In the genomic region with DNA sequence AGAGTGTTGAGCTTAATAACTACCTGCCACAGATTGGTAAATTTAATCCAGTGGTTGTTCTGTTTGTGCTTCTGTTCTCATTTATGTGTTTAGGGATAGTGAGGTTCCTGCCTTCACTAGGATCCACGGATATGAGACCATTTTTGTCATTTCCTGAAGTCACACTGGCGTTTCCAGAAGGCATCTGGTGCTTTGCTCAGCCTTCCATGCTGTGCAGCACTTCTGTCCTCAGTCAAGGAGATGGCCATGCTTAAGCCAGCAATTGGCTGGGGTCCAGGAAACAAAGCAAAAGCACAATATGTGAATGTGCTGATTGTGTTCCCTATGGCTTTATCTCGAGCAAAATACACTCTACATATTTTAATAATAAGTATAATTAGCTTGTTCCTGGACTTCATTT, we compare ENCODE assay signal across 16 cellular contexts.
DNase-seq lines count a peak whose midpoint lies in the region; ATAC-seq and TF ChIP-seq lines count a peak whose summit lies in the region.
"Had no signal": no experiment of that assay in that cellular context is flagged by ENCODE, and none has a peak within 500 bp of the region (broad histone marks: within the 10 kb centered on the region; RNA-seq: fewer than 3 reads in every experiment).

No MANE protein-coding gene starts in this region.

- no peak overlapping the region for H3K27ac Mint-ChIP-seq in activated T-helper 2 cell treated with anti-CD3 and anti-CD28 coated beads, Interferon-gamma antibody, Interleukin-2, Interleukin-4, amounts not matched to agents 10 μg/mL and 5 μg/mL and 100 μg/mL, durations not matched to agents 14 hours and 24 hours and 36 hours
- H3K27ac Mint-ChIP-seq: activated T-helper 1 cell treated with anti-CD3 and anti-CD28 coated beads, Interleukin-12 subunit alpha, Interleukin-12 subunit beta, Interleukin-2, Interleukin-4 antibody, amounts not matched to agents 30 ng/mL and 10 ng/mL and 1 ng/mL, durations not matched to agents 14 hours and 24 hours and 36 hours; CD4-positive, alpha-beta T cell; IgD-negative memory B cell; memory B cell; T-helper 2 cell treated with Interferon-gamma antibody and Interleukin-4, amounts not matched to agents 5 μg/mL and 100 μg/mL, for 36 hours had no signal

- ATAC-seq in heart right ventricle (peak in 7 of 8 donors; percentile 29 to 81 (median 67)), HG02571 (IDR thresholded peaks at IDR 0.05; ENCODE audit: unreplicated experiment) (no peak)

- WGBS in heart right ventricle, 2 donors, result 14 to 31% methylated on average over 3 of the region's 3 CpGs

- H3K9me3 ChIP-seq in heart right ventricle, result no peaks in the 10 kb centered on the region

- no peak overlapping the region for H3K4me3 ChIP-seq in heart right ventricle

- H3K36me3 Mint-ChIP-seq in activated T-helper 2 cell treated with anti-CD3 and anti-CD28 coated beads, Interferon-gamma antibody, Interleukin-2, Interleukin-4, amounts not matched to agents 10 μg/mL and 5 μg/mL and 100 μg/mL, durations not matched to agents 14 hours and 24 hours and 36 hours (ENCODE audit: low read depth), result no peaks in the 10 kb centered on the region
- H3K36me3 Mint-ChIP-seq: memory B cell had no signal

- no peaks in the 10 kb centered on the region for H3K27me3 ChIP-seq in heart right ventricle

- H3K36me3 ChIP-seq in heart right ventricle, result peaks cover 0 to 4% (median 0%) of the 10 kb centered on the region in 9 donors

- H3K4me1 Mint-ChIP-seq in activated T-helper 2 cell treated with anti-CD3 and anti-CD28 coated beads, Interferon-gamma antibody, Interleukin-2, Interleukin-4, amounts not matched to agents 10 μg/mL and 5 μg/mL and 100 μg/mL, durations not matched to agents 14 hours and 24 hours and 36 hours (ENCODE audit: low read depth), result no peaks in the 10 kb centered on the region
- H3K4me1 Mint-ChIP-seq: IgD-negative memory B cell; memory B cell; stimulated activated naive CD8-positive, alpha-beta T cell treated with anti-CD3 and anti-CD28 coated beads, Interleukin-15, amount 100 ng/mL, for 72 hours had no signal

- H3K27me3 Mint-ChIP-seq in activated T-helper 2 cell treated with anti-CD3 and anti-CD28 coated beads, Interferon-gamma antibody, Interleukin-2, Interleukin-4, amounts not matched to agents 10 μg/mL and 5 μg/mL and 100 μg/mL, durations not matched to agents 14 hours and 24 hours and 36 hours (ENCODE audit: low read depth), result peaks cover 8% of the 10 kb centered on the region
- H3K27me3 Mint-ChIP-seq: CD4-positive, alpha-beta T cell; IgD-negative memory B cell; memory B cell; stimulated activated naive CD8-positive, alpha-beta T cell treated with anti-CD3 and anti-CD28 coated beads, Interleukin-15, amount 100 ng/mL, for 72 hours had no signal

- peak; percentile 57 for DNase-seq in DMS 273 treated with DMSO at 0.1 percent for 48 hours (lab: John Stamatoyannopoulos, UW)
- DNase-seq in M059J (ENCODE audit: low read depth), result peak; percentile 22
- DNase-seq in RPMI8226, result peak; percentile 71
- DNase-seq in heart right ventricle, result peak in 1 of 2 donors; percentile 44
- no peak for DNase-seq in stimulated activated CD4-positive, alpha-beta T cell treated with anti-CD3 and anti-CD28 coated beads, Interleukin-12 subunit alpha, Interleukin-12 subunit beta, amount 100 ng/mL, for 4 hours
- no peak for DNase-seq in Kasumi-1 (lab: John Stamatoyannopoulos, UW)
- no peak for DNase-seq in activated T-helper 2 cell treated with anti-CD3 and anti-CD28 coated beads, Interferon-gamma antibody, Interleukin-2, Interleukin-4, amounts not matched to agents 10 μg/mL and 5 μg/mL and 100 μg/mL, durations not matched to agents 14 hours and 24 hours and 36 hours (ENCODE audit: low spot score)
- DNase-seq: activated CD4-positive, alpha-beta T cell treated with anti-CD3 and anti-CD28 coated beads, Interleukin-2, amount 50 U/mL, for 1 hour; CD4-positive, alpha-beta T cell; stimulated activated naive CD8-positive, alpha-beta T cell treated with anti-CD3 and anti-CD28 coated beads, Interleukin-15, amount 100 ng/mL, for 72 hours had no signal

- intact Hi-C loops in heart right ventricle (cut with DNase I), result no loop called here
- intact Hi-C loops in activated T-helper 2 cell treated with anti-CD3 and anti-CD28 coated beads, Interferon-gamma antibody, Interleukin-2, Interleukin-4, amounts not matched to agents 10 μg/mL and 5 μg/mL and 100 μg/mL, durations not matched to agents 14 hours and 24 hours and 36 hours (cut with micrococcal nuclease), result no loop called here

- peaks cover 0 to 16% (median 5%) of the 10 kb centered on the region in 9 donors for H3K4me1 ChIP-seq in heart right ventricle

- H3K4me3 Mint-ChIP-seq in activated T-helper 2 cell treated with anti-CD3 and anti-CD28 coated beads, Interferon-gamma antibody, Interleukin-2, Interleukin-4, amounts not matched to agents 10 μg/mL and 5 μg/mL and 100 μg/mL, durations not matched to agents 14 hours and 24 hours and 36 hours (ENCODE audit: low read depth), result no peak overlapping the region
- H3K4me3 Mint-ChIP-seq: activated T-helper 1 cell treated with anti-CD3 and anti-CD28 coated beads, Interleukin-12 subunit alpha, Interleukin-12 subunit beta, Interleukin-2, Interleukin-4 antibody, amounts not matched to agents 30 ng/mL and 10 ng/mL and 1 ng/mL, durations not matched to agents 14 hours and 24 hours and 36 hours; CD4-positive, alpha-beta T cell; IgD-negative memory B cell; memory B cell; neural crest cell; stimulated activated naive CD8-positive, alpha-beta T cell treated with anti-CD3 and anti-CD28 coated beads, Interleukin-15, amount 100 ng/mL, for 72 hours; T-helper 2 cell treated with Interferon-gamma antibody and Interleukin-4, amounts not matched to agents 5 μg/mL and 100 μg/mL, for 36 hours had no signal

- peak overlapping the region in 2 of 10 donors; percentile 5 to 12 for H3K27ac ChIP-seq in heart right ventricle

- no peak for TF ChIP-seq CTCF in heart right ventricle (IDR thresholded peaks at IDR 0.05)

- H3K9me3 Mint-ChIP-seq in activated T-helper 2 cell treated with anti-CD3 and anti-CD28 coated beads, Interferon-gamma antibody, Interleukin-2, Interleukin-4, amounts not matched to agents 10 μg/mL and 5 μg/mL and 100 μg/mL, durations not matched to agents 14 hours and 24 hours and 36 hours, result no peaks in the 10 kb centered on the region
- H3K9me3 Mint-ChIP-seq: CD4-positive, alpha-beta T cell; IgD-negative memory B cell; memory B cell; neural crest cell; T-helper 2 cell treated with Interferon-gamma antibody and Interleukin-4, amounts not matched to agents 5 μg/mL and 100 μg/mL, for 36 hours had no signal

Comparison
In these comparisons a context has a peak if more than half of its experiments do, and no peak if none do; other contexts are left out.
1. DNase-seq: peak in DMS 273 treated with DMSO at 0.1 percent for 48 hours (single experiment), M059J (single experiment) and RPMI8226 (single experiment); none in stimulated activated CD4-positive, alpha-beta T cell treated with anti-CD3 and anti-CD28 coated beads, Interleukin-12 subunit alpha, Interleukin-12 subunit beta, amount 100 ng/mL, for 4 hours (single experiment), Kasumi-1 (0 of 2) and activated T-helper 2 cell treated with anti-CD3 and anti-CD28 coated beads, Interferon-gamma antibody, Interleukin-2, Interleukin-4, amounts not matched to agents 10 μg/mL and 5 μg/mL and 100 μg/mL, durations not matched to agents 14 hours and 24 hours and 36 hours (single experiment).